Comparison of ENCODE assay signal across 10 cellular contexts in the genomic region with DNA sequence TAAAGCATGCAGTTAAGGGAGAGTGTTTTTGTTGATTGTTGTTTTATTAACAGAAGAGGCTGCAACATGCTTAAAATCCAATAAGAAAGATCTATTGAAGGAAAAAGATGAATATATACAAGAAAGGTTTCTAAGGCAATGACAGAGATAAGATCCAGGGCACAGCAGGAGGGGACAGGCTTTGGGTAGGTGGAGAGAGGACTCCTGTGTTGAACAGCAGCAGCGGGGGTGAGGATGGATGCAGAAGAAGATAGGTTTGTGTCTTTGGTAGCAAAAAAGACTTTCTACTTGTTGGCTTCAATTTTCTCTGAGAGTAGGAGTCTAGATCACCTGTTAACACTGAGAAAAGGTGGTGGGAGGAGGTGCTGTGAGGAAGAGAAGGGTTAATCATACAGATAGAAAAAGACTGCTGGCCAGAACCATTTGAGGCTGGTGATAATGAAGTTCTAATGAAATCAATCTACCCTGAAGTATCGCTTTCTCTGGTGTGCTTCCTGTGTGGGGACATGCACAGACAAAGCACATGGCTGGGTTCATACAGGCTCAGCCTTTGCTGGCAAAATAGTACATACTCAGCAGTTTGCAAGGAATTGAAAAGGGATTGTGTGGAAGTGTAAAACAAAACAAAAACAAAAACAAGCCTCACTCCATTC. TPM values are rescaled to one million over a fixed set of nuclear protein-coding genes. Genes with fewer than 3 reads are reported as not detected.
A peak's percentile ranks its signal among the peaks of the same experiment; 100 is the strongest.
DNase-seq lines count a peak whose midpoint lies in the region; ATAC-seq and TF ChIP-seq lines count a peak whose summit lies in the region.
"Had no signal": no experiment of that assay in that cellular context is flagged by ENCODE, and none has a peak within 500 bp of the region (broad histone marks: within the 10 kb centered on the region; RNA-seq: fewer than 3 reads in every experiment).

No MANE protein-coding gene starts in this region.

- peak overlapping the region; percentile 28 for H3K27ac Mint-ChIP-seq in neural progenitor cell
- no peak overlapping the region for H3K27ac Mint-ChIP-seq in activated CD4-positive, alpha-beta T cell treated with anti-CD3 and anti-CD28 coated beads for 36 hours
- H3K27ac Mint-ChIP-seq: activated naive CD4-positive, alpha-beta T cell treated with anti-CD3 and anti-CD28 coated beads, Interleukin-2, amount 50 U/mL, for 72 hours had no signal

- no peak overlapping the region for H3K9ac ChIP-seq in neural progenitor cell

- POLR2A ChIA-PET in activated CD4-positive, alpha-beta T cell treated with anti-CD3 and anti-CD28 coated beads for 36 hours (lab: Charles Lee) = no interaction called here

- ATAC-seq in HG02642 (IDR thresholded peaks at IDR 0.05; ENCODE audit: poor library complexity, unreplicated experiment) = peak; percentile 87
- no peak for ATAC-seq in activated CD4-positive, alpha-beta T cell treated with anti-CD3 and anti-CD28 coated beads for 36 hours
- ATAC-seq: Panc1 had no signal

- no peak overlapping the region for H3K4me3 ChIP-seq in neural progenitor cell

- H3K9me3 ChIP-seq in neural progenitor cell (ENCODE audit: low read depth) = no peaks in the 10 kb centered on the region

- TF ChIP-seq CTCF in neural progenitor cell (IDR thresholded peaks at IDR 0.05) = no peak

- no peaks in the 10 kb centered on the region for H3K27me3 ChIP-seq in neural progenitor cell

- peaks cover 2% of the 10 kb centered on the region for H3K27me3 Mint-ChIP-seq in neural progenitor cell (ENCODE audit: insufficient read depth, low read depth)
- peaks cover under 1% of the 10 kb centered on the region for H3K27me3 Mint-ChIP-seq in activated CD4-positive, alpha-beta T cell treated with anti-CD3 and anti-CD28 coated beads for 36 hours

- H2AFZ ChIP-seq in neural progenitor cell (replicated peaks) = no peak overlapping the region

- in situ Hi-C loops in G401 (cut with HindIII; ENCODE audit: low sequenced_read_pairs) = no loop called here

- DNase-seq in GM19238 (ENCODE audit: insufficient read length, low spot score) (peak; percentile 5), NCI-H2171 treated with DMSO at 0.1 percent for 48 hours (lab: John Stamatoyannopoulos, UW) (peak; percentile 81), neural progenitor cell (ENCODE audit: low spot score) (no peak), retina (no peak), G401 (ENCODE audit: low spot score) (no peak), NCI-H2227 treated with DMSO at 0.1 percent for 48 hours (lab: John Stamatoyannopoulos, UW) (no peak)
- no peak for DNase-seq in activated CD4-positive, alpha-beta T cell treated with anti-CD3 and anti-CD28 coated beads for 36 hours

- CTCF ChIA-PET in activated CD4-positive, alpha-beta T cell treated with anti-CD3 and anti-CD28 coated beads for 36 hours (lab: Charles Lee) = interaction anchor here (0.6 to 1.0 kb wide), 2 partner anchors 67 to 283 kb away, joined by 3 to 4 read pairs; no protein-coding TSS in a partner anchor

- peaks cover 46% of the 10 kb centered on the region for H4K20me1 ChIP-seq in neural progenitor cell (ENCODE audit: low read depth)

- no peaks in the 10 kb centered on the region for H3K9me3 Mint-ChIP-seq in neural progenitor cell
- H3K9me3 Mint-ChIP-seq in activated CD4-positive, alpha-beta T cell treated with anti-CD3 and anti-CD28 coated beads for 36 hours (ENCODE audit: low read depth) = no peaks in the 10 kb centered on the region
- H3K9me3 Mint-ChIP-seq: activated naive CD4-positive, alpha-beta T cell treated with anti-CD3 and anti-CD28 coated beads, Interleukin-2, amount 50 U/mL, for 72 hours had no signal

- H3K27ac ChIP-seq in neural progenitor cell = no peak overlapping the region

- H3F3A ChIP-seq in neural progenitor cell (ENCODE audit: low read depth) = peaks cover 10% of the 10 kb centered on the region

- intact Hi-C loops in activated CD4-positive, alpha-beta T cell treated with anti-CD3 and anti-CD28 coated beads for 36 hours (cut with DNase I, micrococcal nuclease) = no loop called here

- peaks cover 7% of the 10 kb centered on the region for H3K36me3 Mint-ChIP-seq in neural progenitor cell
- H3K36me3 Mint-ChIP-seq in activated CD4-positive, alpha-beta T cell treated with anti-CD3 and anti-CD28 coated beads for 36 hours (ENCODE audit: low read depth) = no peaks in the 10 kb centered on the region
- H3K36me3 Mint-ChIP-seq: activated naive CD4-positive, alpha-beta T cell treated with anti-CD3 and anti-CD28 coated beads, Interleukin-2, amount 50 U/mL, for 72 hours had no signal

- H3K36me3 ChIP-seq in neural progenitor cell = no peaks in the 10 kb centered on the region

- peaks cover 51% of the 10 kb centered on the region for H3K79me2 ChIP-seq in neural progenitor cell (ENCODE audit: low read depth)

- no peak overlapping the region for H3K4me2 ChIP-seq in neural progenitor cell

- no peak overlapping the region for H3K4me3 Mint-ChIP-seq in neural progenitor cell
- H3K4me3 Mint-ChIP-seq in activated CD4-positive, alpha-beta T cell treated with anti-CD3 and anti-CD28 coated beads for 36 hours = no peak overlapping the region

- H3K4me1 ChIP-seq in neural progenitor cell = peaks cover 43% of the 10 kb centered on the region

- peaks cover 42% of the 10 kb centered on the region for H3K4me1 Mint-ChIP-seq in neural progenitor cell
- H3K4me1 Mint-ChIP-seq in activated CD4-positive, alpha-beta T cell treated with anti-CD3 and anti-CD28 coated beads for 36 hours = peaks cover 6% of the 10 kb centered on the region

RNA-seq across cellular contexts. Expression of a gene that starts 17.2 kb away (rescaled TPM):
- total RNA-seq in neural progenitor cell (ENCODE audit: low replicate concordance) = 225 and 259 TPM in 2 replicates
- 1 to 10 TPM; 6.7 to 6.8 TPM for total RNA-seq in activated CD4-positive, alpha-beta T cell treated with anti-CD3 and anti-CD28 coated beads for 36 hours
- 23.6 and 26.8 TPM in 2 replicates for total RNA-seq in G401 (2014; rRNA removed; shearing (Covaris generic))

Comparison
In these comparisons a context has a peak if more than half of its experiments do, and no peak if none do; other contexts are left out.
1. DNase-seq: peak in GM19238 (single experiment) and NCI-H2171 treated with DMSO at 0.1 percent for 48 hours (single experiment); none in neural progenitor cell (single experiment), activated CD4-positive, alpha-beta T cell treated with anti-CD3 and anti-CD28 coated beads for 36 hours (single experiment), retina (single experiment), G401 (single experiment) and NCI-H2227 treated with DMSO at 0.1 percent for 48 hours (single experiment).